Comparison of ENCODE assay signal across 8 cellular contexts in genomic region chr15:75030023-75030413, GRCh38. TPM values are rescaled to one million over a fixed set of nuclear protein-coding genes. Genes with fewer than 3 reads are reported as not detected.
DNase-seq lines count a peak whose midpoint lies in the region; ATAC-seq and TF ChIP-seq lines count a peak whose summit lies in the region.

No MANE protein-coding gene starts in this region.

- H3K4me3 ChIP-seq in dorsolateral prefrontal cortex (peak overlapping the region in 6 of 59 donors; percentile 9 to 34 (median 19)), mucosa of stomach (ENCODE audit: low read length) (no peak overlapping the region), colonic mucosa (no peak overlapping the region)

- H3K27me3 ChIP-seq in dorsolateral prefrontal cortex (no peaks in the 10 kb centered on the region), mucosa of stomach (ENCODE audit: control insufficient read depth, insufficient read depth, low read length) (no peaks in the 10 kb centered on the region), colonic mucosa (no peaks in the 10 kb centered on the region)

- peaks cover 37% of the 10 kb centered on the region for H3K4me1 ChIP-seq in mucosa of stomach (ENCODE audit: control insufficient read depth, insufficient read depth, low read length)
- peaks cover 4% of the 10 kb centered on the region for H3K4me1 ChIP-seq in colonic mucosa

- peak overlapping the region in 41 of 59 donors; percentile 3 to 83 (median 60) for H3K27ac ChIP-seq in dorsolateral prefrontal cortex
- H3K27ac ChIP-seq in colonic mucosa, result no peak overlapping the region

- peak; percentile 58 for ATAC-seq in Right ventricle myocardium superior (ENCODE audit: poor library complexity)
- ATAC-seq in GM21423 (IDR thresholded peaks at IDR 0.05; ENCODE audit: unreplicated experiment), result no peak

- H3K9ac ChIP-seq in mucosa of stomach (ENCODE audit: low read length), result peak overlapping the region; percentile 40
- H3K9ac ChIP-seq in colonic mucosa (ENCODE audit: low read depth in 2 of 2, low read length in 2 of 2), result no peak overlapping the region

- no peaks in the 10 kb centered on the region for H3K36me3 ChIP-seq in mucosa of stomach (ENCODE audit: control insufficient read depth, insufficient read depth, low read length)
- H3K36me3 ChIP-seq in colonic mucosa, result no peaks in the 10 kb centered on the region

- DNase-seq in Right ventricle myocardium superior (no peak), cardiac septum (ENCODE audit: low spot score) (no peak), dorsolateral prefrontal cortex (peak in 1 of 10 donors; percentile 15), NCI-H1417 treated with DMSO at 0.1 percent for 48 hours (lab: John Stamatoyannopoulos, UW) (no peak), SK-N-DZ (ENCODE audit: low spot score) (no peak), colonic mucosa (no peak)

- H3K9me3 ChIP-seq in mucosa of stomach (ENCODE audit: control insufficient read depth, low read length), result no peaks in the 10 kb centered on the region
- H3K9me3 ChIP-seq in colonic mucosa, result no peaks in the 10 kb centered on the region

- intact Hi-C loops in Right ventricle myocardium superior (cut with DNase I), result no loop called here
- intact Hi-C loops in cardiac septum (cut with DNase I), result no loop called here
- intact Hi-C loops in dorsolateral prefrontal cortex (cut with DNase I), result no loop called here
- intact Hi-C loops in colonic mucosa (cut with DNase I), result no loop called here

- no peak for TF ChIP-seq CTCF in dorsolateral prefrontal cortex (IDR thresholded peaks at IDR 0.05 in 54 of 56, conservative IDR thresholded peaks at IDR 0.05 in 2 of 56; ENCODE audit: low read depth in 1 of 56, partially characterized antibody in 56 of 56)
- no peak for TF ChIP-seq CTCF in colonic mucosa (IDR thresholded peaks at IDR 0.05)

RNA-seq across cellular contexts. Expression of gene PPCDC, which starts 6.6 kb away (rescaled TPM):
- total RNA-seq in Right ventricle myocardium superior (5.5 TPM), cardiac septum (7.2 TPM), dorsolateral prefrontal cortex (10 to 100 TPM in 59 of 120 experiments, 1 to 10 TPM in 61; 3.9 to 23.6 (median 9.9) TPM), colonic mucosa (10 to 100 TPM; 10.1 to 23.1 TPM)
- 20.4 and 33.5 TPM in 2 replicates for polyA plus RNA-seq in SK-N-DZ (2014; cell fraction: cytosol; rRNA removed)
- 23.3 and 50.7 TPM in 2 replicates for polyA plus RNA-seq in SK-N-DZ (2014; cell fraction: nucleus; rRNA removed)

RNA-seq across cellular contexts. Expression of gene SCAMP5, which starts 34.7 kb away (rescaled TPM):
- total RNA-seq in Right ventricle myocardium superior (1.2 TPM), cardiac septum (3.6 TPM), dorsolateral prefrontal cortex (100 to 1,000 TPM; 158 to 432 (median 337) TPM), colonic mucosa (10 to 100 TPM in 1 of 2 donors, 1 to 10 TPM in 1; 4.9 to 24.9 TPM)
- polyA plus RNA-seq in SK-N-DZ (2014; cell fraction: cytosol; rRNA removed), result 49.6 and 50.5 TPM in 2 replicates
- 80.5 and 89.5 TPM in 2 replicates for polyA plus RNA-seq in SK-N-DZ (2014; cell fraction: nucleus; rRNA removed)

Comparison
In these comparisons a context has a peak if more than half of its experiments do, and no peak if none do; other contexts are left out.
1. RNA of gene SCAMP5, which starts 34.7 kb away (total RNA-seq): 158 to 432 TPM in dorsolateral prefrontal cortex; 4.9 to 24.9 TPM in colonic mucosa, 3.6 TPM in cardiac septum (single experiment) and 1.2 TPM in Right ventricle myocardium superior (single experiment); every median in the first group is over 4 times any median in the second.